8 cellular contexts compared by ENCODE assay signal in genomic region chr18:5895300-5895885, GRCh38. TPM values are rescaled to one million over a fixed set of nuclear protein-coding genes. Genes with fewer than 3 reads are reported as not detected.
DNase-seq lines count a peak whose midpoint lies in the region; ATAC-seq and TF ChIP-seq lines count a peak whose summit lies in the region.

TMEM200C (minus strand) TSS chr18:5895522; CDS start chr18:5892063, 3,459 bp downstream.

- 0 to 1% (median 1%) methylated on average over 18 to 81 of the region's 83 CpGs for WGBS in psoas muscle, 3 donors

- H3K4me1 ChIP-seq in cardiac muscle cell (ENCODE audit: low read depth) (peaks cover 19% of the 10 kb centered on the region), SJSA1 (replicated peaks) (peaks cover 48% of the 10 kb centered on the region), left ventricle myocardium inferior (peaks cover 25% of the 10 kb centered on the region), psoas muscle (peaks cover 4% of the 10 kb centered on the region)

- H3K27me3 ChIP-seq in cardiac muscle cell (no peaks in the 10 kb centered on the region), SJSA1 (replicated peaks) (peaks cover 24% of the 10 kb centered on the region), left ventricle myocardium inferior (ENCODE audit: low read depth) (peaks cover 98% of the 10 kb centered on the region), psoas muscle (ENCODE audit: insufficient read depth in 3 of 3, low read length in 2 of 3) (peaks cover 6 to 92% (median 26%) of the 10 kb centered on the region in 3 donors)

- H3K9me3 ChIP-seq in cardiac muscle cell (ENCODE audit: low read depth): no peaks in the 10 kb centered on the region
- no peaks in the 10 kb centered on the region for H3K9me3 ChIP-seq in SJSA1 (replicated peaks)
- no peaks in the 10 kb centered on the region for H3K9me3 ChIP-seq in left ventricle myocardium inferior (replicated peaks)
- no peaks in the 10 kb centered on the region for H3K9me3 ChIP-seq in psoas muscle

- H3K4me3 ChIP-seq in cardiac muscle cell (peak within 1 kb of the TSS; percentile 75), SJSA1 (peak within 1 kb of the TSS; percentile 72), left ventricle myocardium inferior (peak within 1 kb of the TSS; percentile 64), psoas muscle (peak within 1 kb of the TSS; percentile 54)

- ATAC-seq in psoas muscle: no peak
- no peak for ATAC-seq in HG03280 (IDR thresholded peaks at IDR 0.05; ENCODE audit: unreplicated experiment)

- H3K27ac ChIP-seq in cardiac muscle cell: peak within 1 kb of the TSS; percentile 71
- H3K27ac ChIP-seq in SJSA1: peak within 1 kb of the TSS; percentile 64
- peak within 1 kb of the TSS; percentile 62 for H3K27ac ChIP-seq in left ventricle myocardium inferior (replicated peaks)
- H3K27ac ChIP-seq in psoas muscle: no peak within 1 kb of the TSS

- H3K36me3 ChIP-seq in cardiac muscle cell (no peaks in the 10 kb centered on the region), SJSA1 (peaks cover 11% of the 10 kb centered on the region; the same call in 1 of the 2 replicates), left ventricle myocardium inferior (no peaks in the 10 kb centered on the region), psoas muscle (ENCODE audit: insufficient read depth in 1 of 2, low read depth in 1 of 2) (no peaks in the 10 kb centered on the region)

- TF ChIP-seq CTCF in cardiac muscle cell (IDR thresholded peaks at IDR 0.05; ENCODE audit: low read depth, low read length) (no peak), left ventricle myocardium inferior (IDR thresholded peaks at IDR 0.05; ENCODE audit: borderline replicate concordance) (no peak), psoas muscle (IDR thresholded peaks at IDR 0.05) (no peak)

- intact Hi-C loops in cardiac septum (cut with DNase I) (no loop called here), left ventricle myocardium inferior (cut with micrococcal nuclease) (no loop called here), psoas muscle (cut with DNase I) (loop anchor here in 1 of 2 donors (10.0 kb wide), 1 partner anchor 821 kb away; no protein-coding TSS in a partner anchor)

- DNase-seq in cardiac muscle cell (ENCODE audit: low read depth in 1 of 2, low spot score in 1 of 2): peak; percentile 8 to 83
- no peak for DNase-seq in cardiac septum (ENCODE audit: low spot score)
- DNase-seq in SJSA1 (ENCODE audit: low read depth in 1 of 2, low spot score in 2 of 2): peak in 1 of 2 experiments; percentile 63
- DNase-seq in left ventricle myocardium inferior: peak; percentile 18
- DNase-seq in psoas muscle: peak in 1 of 2 donors; percentile 33
- no peak for DNase-seq in cerebellar nuclear complex (lab: John Stamatoyannopoulos, UW)
- DNase-seq in activated effector memory CD4-positive, alpha-beta T cell treated with anti-CD3 and anti-CD28 coated beads, Interleukin-2, amount 50 U/mL, for 16 hours: no peak

RNA-seq across cellular contexts. Expression of gene TMEM200C, which starts in this region (rescaled TPM):
- 26.8 and 40.8 TPM in 2 replicates for total RNA-seq in cardiac muscle cell
- polyA plus RNA-seq in cardiac muscle cell: 13.5 and 18.2 TPM in 2 replicates
- 1.0 TPM for total RNA-seq in cardiac septum
- 3.9 and 8.1 TPM in 2 replicates for total RNA-seq in SJSA1 (2014; rRNA removed; shearing (Covaris generic))
- 0.96 TPM for total RNA-seq in left ventricle myocardium inferior
- under 1 TPM in 3 of 4 donors, not detected in 1; 0.04 to 0.15 (median 0.08) TPM for total RNA-seq in psoas muscle
- under 1 TPM in 2 of 3 donors, not detected in 1; under 0.01 to 0.03 TPM for polyA plus RNA-seq in psoas muscle

Comparison
In these comparisons a context has a peak if more than half of its experiments do, and no peak if none do; other contexts are left out.
1. RNA of gene TMEM200C (polyA plus RNA-seq): 13.5 to 18.2 TPM in cardiac muscle cell; under 0.01 to 0.03 TPM in psoas muscle; every median in the first group is over 10 times any median in the second.
2. DNase-seq: peak in cardiac muscle cell (2 of 2); none in cardiac septum (single experiment), cerebellar nuclear complex (0 of 2) and activated effector memory CD4-positive, alpha-beta T cell treated with anti-CD3 and anti-CD28 coated beads, Interleukin-2, amount 50 U/mL, for 16 hours (single experiment).
3. Peak in DNase-seq, H3K4me3 ChIP-seq and H3K27ac ChIP-seq in left ventricle myocardium inferior; RNA of the gene not detected or under 1 TPM.
4. Peak in every context shown above with its lines, with median percentiles within 50 percentile points of each other: H3K4me3 ChIP-seq.